In genomic region chr13:100674848-100675659, GRCh38 we compare ENCODE assay signal across 1 cellular context.
TF ChIP-seq lines count a peak whose summit lies in the region.

No MANE protein-coding gene starts in this region.

TF ChIP-seq in HepG2, 621 proteins besides CTCF, POLR2A, EP300 and RAD21 (continued from another document and continues in another):
- TF ChIP-seq HOMEZ (CRISPR knock-in tag; IDR thresholded peaks at IDR 0.05; ENCODE audit: low read depth) (no peak; the same call in 1 of the 2 replicates), GZF1 (CRISPR knock-in tag; IDR thresholded peaks at IDR 0.05) (0 out of 2 replicates have a peak, but pooled peaks have one; percentile 37), ZNF546 (CRISPR knock-in tag; conservative IDR thresholded peaks at IDR 0.05) (no peak), MXI1 (IDR thresholded peaks at IDR 0.05; ENCODE audit: borderline replicate concordance, low read depth, low read length) (peak; percentile 40; the same call in 2 of the 3 replicates), AGO2 (optimal IDR thresholded peaks at IDR 0.05; ENCODE audit: low read depth, low read length) (peak; percentile 16), NFIB (CRISPR knock-in tag; IDR thresholded peaks at IDR 0.05; ENCODE audit: borderline replicate concordance) (no peak), NONO (IDR thresholded peaks at IDR 0.05) (no peak), NONO (CRISPR knock-in tag; conservative IDR thresholded peaks at IDR 0.05) (peak; percentile 91), TEAD2 (CRISPR knock-in tag; IDR thresholded peaks at IDR 0.05) (no peak), XBP1 (CRISPR knock-in tag; IDR thresholded peaks at IDR 0.05) (no peak), RBM39 (IDR thresholded peaks at IDR 0.05; ENCODE audit: low read depth, low read length, poor library complexity, severe bottlenecking) (peak; percentile 32), NKX3-1 (CRISPR knock-in tag; IDR thresholded peaks at IDR 0.05) (no peak), NR2F2 (IDR thresholded peaks at IDR 0.05; ENCODE audit: borderline replicate concordance, low read depth) (no peak), POLR2G (IDR thresholded peaks at IDR 0.05; ENCODE audit: low read depth, low read length) (peak; percentile 75), ZBTB49 (CRISPR knock-in tag; IDR thresholded peaks at IDR 0.05; ENCODE audit: borderline replicate concordance) (no peak), MAX (IDR thresholded peaks at IDR 0.05) (peak; percentile 72), FLYWCH1 (CRISPR knock-in tag; IDR thresholded peaks at IDR 0.05) (no peak), ZNF432 (CRISPR knock-in tag; IDR thresholded peaks at IDR 0.05; ENCODE audit: borderline replicate concordance) (no peak), GLMP (CRISPR knock-in tag; IDR thresholded peaks at IDR 0.05; ENCODE audit: borderline replicate concordance) (no peak), ZNF430 (CRISPR knock-in tag; IDR thresholded peaks at IDR 0.05) (peak; percentile 12; the same call in 1 of the 2 replicates), SALL2 (CRISPR knock-in tag; IDR thresholded peaks at IDR 0.05) (peak; percentile 78), TARDBP (CRISPR knock-in tag; IDR thresholded peaks at IDR 0.05) (peak; percentile 35; the same call in 1 of the 2 replicates), MTF1 (CRISPR knock-in tag; IDR thresholded peaks at IDR 0.05) (no peak), ZNF589 (CRISPR knock-in tag; conservative IDR thresholded peaks at IDR 0.05) (0 out of 2 replicates have a peak, but pooled peaks have one; percentile 50), RFX5 (IDR thresholded peaks at IDR 0.05; ENCODE audit: low read depth, low read length) (peak; percentile 54; the same call in 1 of the 2 replicates), AGO1 (IDR thresholded peaks at IDR 0.05; ENCODE audit: low read depth, low read length, poor library complexity, severe bottlenecking) (no peak), HMG20A (CRISPR knock-in tag; IDR thresholded peaks at IDR 0.05; ENCODE audit: borderline replicate concordance) (no peak), ZNF274 (CRISPR knock-in tag; IDR thresholded peaks at IDR 0.05) (peak; percentile 39; the same call in 1 of the 2 replicates), GATAD1 (CRISPR knock-in tag; IDR thresholded peaks at IDR 0.05) (peak; percentile 56; the same call in 1 of the 2 replicates), KAT8 (CRISPR knock-in tag; IDR thresholded peaks at IDR 0.05) (peak; percentile 44; the same call in 1 of the 2 replicates), GTF2F1 (IDR thresholded peaks at IDR 0.05; ENCODE audit: low read length) (no peak), DZIP1 (CRISPR knock-in tag; IDR thresholded peaks at IDR 0.05) (peak; percentile 24; the same call in 1 of the 2 replicates), ZBTB39 (CRISPR knock-in tag; IDR thresholded peaks at IDR 0.05) (no peak), NCOA1 (CRISPR knock-in tag; IDR thresholded peaks at IDR 0.05) (no peak), ZNF841 (CRISPR knock-in tag; IDR thresholded peaks at IDR 0.05; ENCODE audit: borderline replicate concordance) (0 out of 2 replicates have a peak, but pooled peaks have one; percentile 48), CSRNP2 (CRISPR knock-in tag; conservative IDR thresholded peaks at IDR 0.05; ENCODE audit: low read depth) (no peak), ZNF773 (CRISPR knock-in tag; IDR thresholded peaks at IDR 0.05; ENCODE audit: borderline replicate concordance) (no peak), GMEB2 (CRISPR knock-in tag; IDR thresholded peaks at IDR 0.05; ENCODE audit: low read depth) (0 out of 2 replicates have a peak, but pooled peaks have one; percentile 13), ZNF414 (CRISPR knock-in tag; IDR thresholded peaks at IDR 0.05) (0 out of 2 replicates have a peak, but pooled peaks have one; percentile 34), SMARCC2 (IDR thresholded peaks at IDR 0.05) (no peak), ZNF598 (CRISPR knock-in tag; IDR thresholded peaks at IDR 0.05; ENCODE audit: borderline replicate concordance) (0 out of 2 replicates have a peak, but pooled peaks have one; percentile 7), KLF16 (CRISPR knock-in tag; IDR thresholded peaks at IDR 0.05) (peak in 1 of 2 experiments; percentile 56; a peak in 1 of 4 replicates), FOXA3 (CRISPR knock-in tag; IDR thresholded peaks at IDR 0.05) (peak; percentile 30; the same call in 1 of the 2 replicates), GABPB1 (CRISPR knock-in tag; IDR thresholded peaks at IDR 0.05) (peak; percentile 84), ZNF281 (CRISPR knock-in tag; IDR thresholded peaks at IDR 0.05; ENCODE audit: borderline replicate concordance) (no peak), ELK4 (CRISPR knock-in tag; IDR thresholded peaks at IDR 0.05; ENCODE audit: borderline replicate concordance) (no peak), ZNF256 (CRISPR knock-in tag; conservative IDR thresholded peaks at IDR 0.05) (no peak)
